Comparison of ENCODE assay signal across 8 cellular contexts in the genomic region with DNA sequence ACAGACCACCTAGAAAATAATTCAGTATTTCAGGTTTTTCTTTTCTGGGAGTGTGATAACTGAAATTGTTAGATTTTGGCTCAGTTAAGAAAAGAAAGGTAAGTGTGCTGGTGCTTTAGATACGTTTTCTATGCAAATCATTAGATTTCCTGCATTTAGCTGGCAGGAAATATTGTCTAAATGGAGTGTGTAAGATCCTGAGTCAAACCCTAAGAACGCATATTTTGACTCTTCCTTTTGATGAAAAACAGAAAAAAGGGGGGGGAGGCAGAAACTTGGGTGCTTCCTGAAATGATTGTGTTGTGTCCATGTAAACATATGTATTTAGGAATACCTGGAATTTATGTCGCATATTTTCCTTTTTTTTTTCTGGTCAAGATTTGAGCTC. TPM values are rescaled to one million over a fixed set of nuclear protein-coding genes. Genes with fewer than 3 reads are reported as not detected.
DNase-seq lines count a peak whose midpoint lies in the region; ATAC-seq and TF ChIP-seq lines count a peak whose summit lies in the region.

No MANE protein-coding gene starts in this region.

- ATAC-seq in HG02938 (IDR thresholded peaks at IDR 0.05; ENCODE audit: unreplicated experiment) (no peak), GM19397 (IDR thresholded peaks at IDR 0.05; ENCODE audit: unreplicated experiment) (no peak)

- peak overlapping the region; percentile 58 for H3K27ac ChIP-seq in SJSA1
- H3K27ac ChIP-seq in esophagus muscularis mucosa (replicated peaks in 1 of 4): peak overlapping the region; percentile 97 to 100 (median 98)
- peak overlapping the region; percentile 93 to 94 for H3K27ac ChIP-seq in prostate gland

- intact Hi-C loops in esophagus muscularis mucosa (cut with DNase I) (loop anchor here (5.0 to 10.0 kb wide), 3 partner anchors 44 to 466 kb away; no protein-coding TSS in a partner anchor), prostate gland (cut with DNase I) (loop anchor here (5.0 kb wide), 1 partner anchor 44 kb away; no protein-coding TSS in a partner anchor)

- H3K9me3 ChIP-seq in SJSA1 (replicated peaks) (no peaks in the 10 kb centered on the region), esophagus muscularis mucosa (no peaks in the 10 kb centered on the region), prostate gland (no peaks in the 10 kb centered on the region)

- H3K4me1 ChIP-seq in SJSA1 (replicated peaks) (peaks cover 63% of the 10 kb centered on the region), esophagus muscularis mucosa (peaks cover 43 to 65% (median 62%) of the 10 kb centered on the region in 4 donors), prostate gland (replicated peaks) (peaks cover 29% of the 10 kb centered on the region)

- H3K27me3 ChIP-seq in SJSA1 (replicated peaks) (no peaks in the 10 kb centered on the region), esophagus muscularis mucosa (no peaks in the 10 kb centered on the region), prostate gland (replicated peaks; ENCODE audit: insufficient read depth) (no peaks in the 10 kb centered on the region)

- TF ChIP-seq EP300 in esophagus muscularis mucosa (IDR thresholded peaks at IDR 0.05): no peak

- peak in 1 of 2 experiments; percentile 51 for DNase-seq in SJSA1 (ENCODE audit: low read depth in 1 of 2, low spot score in 2 of 2)
- no peak for DNase-seq in esophagus muscularis mucosa (ENCODE audit: extremely low spot score)
- DNase-seq in prostate gland (ENCODE audit: low spot score): no peak
- DNase-seq in RPMI8226: no peak
- DNase-seq in NCI-H1105 treated with DMSO at 0.1 percent for 48 hours (lab: John Stamatoyannopoulos, UW): no peak

- H3K36me3 ChIP-seq in SJSA1 (peaks cover 25% of the 10 kb centered on the region), esophagus muscularis mucosa (peaks cover 0 to 4% (median 0%) of the 10 kb centered on the region in 4 donors), prostate gland (no peaks in the 10 kb centered on the region)

- H3K4me3 ChIP-seq in GM08714 (ENCODE audit: low read length) (peak overlapping the region; percentile 88), SJSA1 (peak overlapping the region; percentile 97), esophagus muscularis mucosa (peak overlapping the region; percentile 74 to 95 (median 83)), prostate gland (peak overlapping the region; percentile 72 to 85)

- WGBS in esophagus muscularis mucosa: 3% methylated on average over 3 of the region's 3 CpGs
- 20% methylated on average over 3 of the region's 3 CpGs for WGBS in prostate gland

- no peak for TF ChIP-seq CTCF in esophagus muscularis mucosa (IDR thresholded peaks at IDR 0.05)
- TF ChIP-seq CTCF in prostate gland (IDR thresholded peaks at IDR 0.05): no peak

- TF ChIP-seq POLR2A in esophagus muscularis mucosa (IDR thresholded peaks at IDR 0.05; ENCODE audit: low read depth) (no peak), prostate gland (IDR thresholded peaks at IDR 0.05) (no peak)

RNA-seq across cellular contexts. Expression of a gene that starts 1.2 kb away (rescaled TPM):
- total RNA-seq in SJSA1 (2014; rRNA removed; shearing (Covaris generic)): 19.4 TPM in 2 replicates
- 10 to 100 TPM; 39.6 to 64.4 (median 50.7) TPM for total RNA-seq in esophagus muscularis mucosa
- total RNA-seq in prostate gland: 10 to 100 TPM in 1 of 2 donors, 1 to 10 TPM in 1; 4.8 to 10.6 TPM

RNA-seq across cellular contexts. Expression of a gene that starts 29.9 kb away (rescaled TPM):
- 304 and 376 TPM in 2 replicates for total RNA-seq in SJSA1 (2014; rRNA removed; shearing (Covaris generic))
- total RNA-seq in esophagus muscularis mucosa: 100 to 1,000 TPM; 128 to 195 (median 171) TPM
- total RNA-seq in prostate gland: 100 to 1,000 TPM; 123 to 167 TPM

RNA-seq across cellular contexts. Expression of a gene that starts 43.0 kb away (rescaled TPM):
- total RNA-seq in SJSA1 (2014; rRNA removed; shearing (Covaris generic)): 23.5 and 46.2 TPM in 2 replicates
- total RNA-seq in esophagus muscularis mucosa: 10 to 100 TPM; 14.1 to 39.9 (median 17.8) TPM
- total RNA-seq in prostate gland: 10 to 100 TPM; 19.7 to 22.7 TPM
